In genomic region chr7:110001254-110001938, GRCh38 we compare ENCODE assay signal across 15 cellular contexts.
"Had no signal": no experiment of that assay in that cellular context is flagged by ENCODE, and none has a peak within 500 bp of the region (broad histone marks: within the 10 kb centered on the region; RNA-seq: fewer than 3 reads in every experiment).

No MANE protein-coding gene starts in this region.

- H3K4me1 ChIP-seq: ascending aorta, psoas muscle had no signal

- H3K27ac ChIP-seq: ascending aorta, psoas muscle, VCaP had no signal

- H3K27me3 ChIP-seq: ascending aorta had no signal

- DNase-seq: activated CD4-positive, alpha-beta memory T cell treated with anti-CD3 and anti-CD28 coated beads, Interleukin-2, amount 10 ng/mL, durations not matched to agents 7 days and 5 days; activated CD8-positive, alpha-beta memory T cell treated with anti-CD3 and anti-CD28 coated beads, Interleukin-2, amount 50 U/mL, for 4 hours; activated gamma-delta T cell treated with Interleukin-2 at 50 U/mL for 16 hours; activated T-cell treated with anti-CD3 and anti-CD28 coated beads, Interleukin-2, amount 50 U/mL, for 72 hours; immature natural killer cell; left cardiac atrium; naive thymus-derived CD4-positive, alpha-beta T cell; occipital lobe; psoas muscle; stimulated activated CD4-positive, alpha-beta T cell treated with anti-CD3 and anti-CD28 coated beads, Interleukin-12 subunit alpha, Interleukin-12 subunit beta, amount 100 ng/mL, for 4 hours; stimulated activated naive CD4-positive, alpha-beta T cell; T1000; trophoblast cell had no signal

- H3K4me3 ChIP-seq: ascending aorta, psoas muscle had no signal

- H3K36me3 ChIP-seq: ascending aorta had no signal
